16 cellular contexts compared by ENCODE assay signal in the genomic region with DNA sequence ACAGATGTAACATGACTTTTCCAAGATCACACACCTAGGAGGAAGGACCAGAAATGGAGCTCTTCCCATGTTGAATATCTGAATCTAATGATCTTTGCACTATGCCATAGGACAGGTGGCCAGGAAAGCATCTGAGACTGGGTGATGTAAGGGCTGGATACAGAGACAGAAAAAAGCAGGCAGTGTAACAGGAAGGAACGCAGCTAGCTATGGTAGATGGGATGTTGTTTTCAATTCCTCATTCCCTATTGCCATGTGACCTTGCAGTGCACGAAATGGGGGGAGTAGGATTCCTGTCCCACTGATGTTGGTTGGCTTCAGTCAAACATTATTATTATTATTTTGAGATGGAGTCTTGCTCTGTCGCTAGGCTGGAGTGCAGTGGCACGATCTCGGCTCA. TPM values are rescaled to one million over a fixed set of nuclear protein-coding genes. Genes with fewer than 3 reads are reported as not detected.
"Had no signal": no experiment of that assay in that cellular context is flagged by ENCODE, and none has a peak within 500 bp of the region (broad histone marks: within the 10 kb centered on the region; RNA-seq: fewer than 3 reads in every experiment).

No MANE protein-coding gene starts in this region.

- ATAC-seq: activated CD8-positive, alpha-beta memory T cell treated with anti-CD3 and anti-CD28 coated beads, Interleukin-2, amount 10 ng/mL, durations not matched to agents 7 days and 5 days; activated T-cell treated with anti-CD3 and anti-CD28 coated beads, Interleukin-2, amount 50 U/mL, for 4 hours; left cardiac atrium; lower lobe of right lung; right cardiac atrium had no signal

- H3K27me3 ChIP-seq: neutrophil, suprapubic skin, upper lobe of left lung had no signal

- H3K9me3 ChIP-seq: lower lobe of right lung, neutrophil, suprapubic skin, upper lobe of left lung had no signal

- H3K27ac Mint-ChIP-seq: activated CD8-positive, alpha-beta memory T cell treated with anti-CD3 and anti-CD28 coated beads, Interleukin-2, amount 10 ng/mL, durations not matched to agents 7 days and 5 days; activated naive CD8-positive, alpha-beta T cell treated with anti-CD3 and anti-CD28 coated beads for 36 hours; T-helper 1 cell treated with Interleukin-12 subunit alpha and Interleukin-12 subunit beta and Interleukin-4 antibody, amounts not matched to agents 30 μg/mL and 1 μg/mL, for 36 hours had no signal

- H3K36me3 Mint-ChIP-seq: activated CD8-positive, alpha-beta memory T cell treated with anti-CD3 and anti-CD28 coated beads, Interleukin-2, amount 10 ng/mL, durations not matched to agents 7 days and 5 days; activated naive CD8-positive, alpha-beta T cell treated with anti-CD3 and anti-CD28 coated beads for 36 hours had no signal

- H3K27me3 Mint-ChIP-seq: activated CD8-positive, alpha-beta memory T cell treated with anti-CD3 and anti-CD28 coated beads, Interleukin-2, amount 10 ng/mL, durations not matched to agents 7 days and 5 days; activated naive CD8-positive, alpha-beta T cell treated with anti-CD3 and anti-CD28 coated beads for 36 hours had no signal

- H3K4me3 ChIP-seq: lower lobe of right lung, suprapubic skin, upper lobe of left lung had no signal

- H3K27ac ChIP-seq: lower lobe of right lung, neutrophil, suprapubic skin, upper lobe of left lung had no signal

- H3K4me3 Mint-ChIP-seq: activated CD8-positive, alpha-beta memory T cell treated with anti-CD3 and anti-CD28 coated beads, Interleukin-2, amount 10 ng/mL, durations not matched to agents 7 days and 5 days; activated naive CD8-positive, alpha-beta T cell treated with anti-CD3 and anti-CD28 coated beads for 36 hours; activated T-cell treated with anti-CD3 and anti-CD28 coated beads, Interleukin-2, amount 50 U/mL, for 4 hours; T-helper 1 cell treated with Interleukin-12 subunit alpha and Interleukin-12 subunit beta and Interleukin-4 antibody, amounts not matched to agents 30 μg/mL and 1 μg/mL, for 36 hours had no signal

- H3K9me3 Mint-ChIP-seq: activated naive CD8-positive, alpha-beta T cell treated with anti-CD3 and anti-CD28 coated beads for 36 hours; activated T-cell treated with anti-CD3 and anti-CD28 coated beads, Interleukin-2, amount 50 U/mL, for 4 hours; T-helper 1 cell treated with Interleukin-12 subunit alpha and Interleukin-12 subunit beta and Interleukin-4 antibody, amounts not matched to agents 30 μg/mL and 1 μg/mL, for 36 hours had no signal

- H3K36me3 ChIP-seq: lower lobe of right lung, neutrophil, suprapubic skin, upper lobe of left lung had no signal

- DNase-seq: activated CD4-positive, CD25-positive, alpha-beta regulatory T cell; activated CD8-positive, alpha-beta memory T cell treated with anti-CD3 and anti-CD28 coated beads, Interleukin-2, amount 10 ng/mL, durations not matched to agents 7 days and 5 days; activated effector memory CD4-positive, alpha-beta T cell treated with anti-CD3 and anti-CD28 coated beads, Interleukin-2, amount 50 U/mL, for 16 hours; activated naive CD8-positive, alpha-beta T cell treated with anti-CD3 and anti-CD28 coated beads for 36 hours; activated T-cell treated with anti-CD3 and anti-CD28 coated beads, Interleukin-2, amount 50 U/mL, for 4 hours; cerebellar nuclear complex; left cardiac atrium; lower lobe of right lung; midbrain; right cardiac atrium; stimulated activated naive CD4-positive, alpha-beta T cell had no signal

RNA-seq across cellular contexts. Expression of a gene that starts 3.7 kb away (rescaled TPM):
- total RNA-seq: activated CD8-positive, alpha-beta memory T cell treated with anti-CD3 and anti-CD28 coated beads, Interleukin-2, amount 10 ng/mL, durations not matched to agents 7 days and 5 days; activated naive CD8-positive, alpha-beta T cell treated with anti-CD3 and anti-CD28 coated beads for 36 hours; lower lobe of right lung had no signal

RNA-seq across cellular contexts. Expression of a gene that starts 48.9 kb away (rescaled TPM):
- total RNA-seq: dermis microvascular lymphatic vessel endothelial cell had no signal
